In the genomic region with DNA sequence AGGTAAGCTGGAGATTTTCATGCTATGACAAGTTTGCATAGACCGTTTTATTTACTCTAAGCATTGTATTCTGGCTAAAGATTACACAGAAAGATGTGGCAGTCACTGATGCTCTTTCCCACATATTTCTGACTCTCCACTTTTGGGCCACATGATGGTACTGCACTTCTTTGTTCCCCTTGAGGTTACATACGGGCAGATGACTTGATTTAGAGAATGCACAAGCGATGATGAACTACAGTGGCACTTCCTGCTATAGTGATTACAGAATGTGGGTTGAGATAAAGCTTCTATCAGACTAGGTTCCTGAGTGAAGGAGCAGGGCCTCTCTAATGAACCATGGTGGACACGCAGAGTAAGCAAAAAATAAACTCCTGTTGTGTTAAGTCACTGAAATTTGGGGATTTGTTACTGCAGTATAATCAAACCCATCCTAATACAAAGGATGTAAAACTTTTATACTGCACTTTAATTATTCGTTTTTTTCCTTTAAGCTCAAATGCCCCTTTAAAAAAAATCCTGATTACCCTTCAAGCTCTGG, we compare ENCODE assay signal across 15 cellular contexts.
DNase-seq lines count a peak whose midpoint lies in the region; ATAC-seq, FAIRE-seq and TF ChIP-seq lines count a peak whose summit lies in the region.
"Had no signal": no experiment of that assay in that cellular context is flagged by ENCODE, and none has a peak within 500 bp of the region (broad histone marks: within the 10 kb centered on the region; RNA-seq: fewer than 3 reads in every experiment).

No MANE protein-coding gene starts in this region.

- DNase-seq in GM18507 (ENCODE audit: extremely low spot score, insufficient read length, low read depth) (no peak), RKO (ENCODE audit: low spot score) (peak; percentile 35), epithelial cell of esophagus (ENCODE audit: low read depth) (peak; percentile 68), renal cortical epithelial cell (ENCODE audit: low read depth) (peak; percentile 54), upper lobe of left lung (no peak)
- DNase-seq in CD4-positive, alpha-beta T cell: no peak
- DNase-seq: DND-41; MM.1S; NCI-H748 treated with DMSO at 0.1 percent for 48 hours; ovary; stimulated activated CD4-positive, alpha-beta T cell treated with anti-CD3 and anti-CD28 coated beads, Interleukin-4, amount 100 ng/mL, for 24 hours; substantia nigra had no signal

- no peak for ATAC-seq in GM19467 (IDR thresholded peaks at IDR 0.05; ENCODE audit: unreplicated experiment)
- no peak for ATAC-seq in GM19463 (IDR thresholded peaks at IDR 0.05; ENCODE audit: unreplicated experiment)
- ATAC-seq in upper lobe of left lung (ENCODE audit: low FRiP score in 2 of 2): no peak
- ATAC-seq in CD4-positive, alpha-beta T cell (ENCODE audit: poor library complexity): no peak

- H3K27ac Mint-ChIP-seq in CD4-positive, alpha-beta T cell: no peak overlapping the region

- no peak for TF ChIP-seq EP300 in upper lobe of left lung (IDR thresholded peaks at IDR 0.05)

- CTCF ChIA-PET in CD4-positive, alpha-beta T cell (lab: Charles Lee): interaction anchor here (1.2 kb wide), 1 partner anchor 21 kb away, joined by 3 read pairs; no protein-coding TSS in a partner anchor

- 57 to 62% methylated on average over 5 of the region's 5 CpGs for WGBS in upper lobe of left lung, 2 donors

- H3K9me3 Mint-ChIP-seq in CD4-positive, alpha-beta T cell: no peaks in the 10 kb centered on the region

- H3K4me1 Mint-ChIP-seq in CD4-positive, alpha-beta T cell (ENCODE audit: low read depth): no peaks in the 10 kb centered on the region

- POLR2A ChIA-PET in CD4-positive, alpha-beta T cell (lab: Charles Lee): interaction anchor here (1.2 kb wide), 1 partner anchor 35 kb away, joined by 3 read pairs; no protein-coding TSS in a partner anchor

- intact Hi-C loops in CD4-positive, alpha-beta T cell (cut with DNase I, micrococcal nuclease): no loop called here

- H3K36me3 Mint-ChIP-seq in CD4-positive, alpha-beta T cell (ENCODE audit: low read depth): no peaks in the 10 kb centered on the region

- peak; percentile 15 for FAIRE-seq in GM18507 (lab: Jason Lieb, UNC)

- H3K4me1 ChIP-seq in upper lobe of left lung: peaks cover 6 to 11% (median 8%) of the 10 kb centered on the region in 4 donors

- no peak overlapping the region for H3K4me3 ChIP-seq in epithelial cell of esophagus (ENCODE audit: low read length)
- no peak overlapping the region for H3K4me3 ChIP-seq in upper lobe of left lung
- H3K4me3 ChIP-seq: cardiac muscle cell, ovary had no signal

- no peaks in the 10 kb centered on the region for H3K27me3 ChIP-seq in upper lobe of left lung
- H3K27me3 ChIP-seq in CD4-positive, alpha-beta T cell (ENCODE audit: control insufficient read depth, insufficient read depth, low read length): no peaks in the 10 kb centered on the region
- H3K27me3 ChIP-seq: cardiac muscle cell, ovary had no signal

- H3K4me3 Mint-ChIP-seq in CD4-positive, alpha-beta T cell: no peak overlapping the region

- no peaks in the 10 kb centered on the region for H3K36me3 ChIP-seq in upper lobe of left lung
- H3K36me3 ChIP-seq: cardiac muscle cell, ovary had no signal

- TF ChIP-seq POLR2A in upper lobe of left lung (IDR thresholded peaks at IDR 0.05): no peak

- TF ChIP-seq CTCF in epithelial cell of esophagus (IDR thresholded peaks at IDR 0.05; ENCODE audit: insufficient read depth, low read depth, low read length, missing control alignments) (no peak), upper lobe of left lung (IDR thresholded peaks at IDR 0.05) (no peak)
- TF ChIP-seq CTCF in CD4-positive, alpha-beta T cell (IDR thresholded peaks at IDR 0.05): no peak

- no peaks in the 10 kb centered on the region for H3K27me3 Mint-ChIP-seq in CD4-positive, alpha-beta T cell

- no peaks in the 10 kb centered on the region for H3K9me3 ChIP-seq in upper lobe of left lung
- H3K9me3 ChIP-seq in CD4-positive, alpha-beta T cell (ENCODE audit: control insufficient read depth, low read length): no peaks in the 10 kb centered on the region
- H3K9me3 ChIP-seq: ovary had no signal

- H3K27ac ChIP-seq in upper lobe of left lung: no peak overlapping the region
- no peak overlapping the region for H3K27ac ChIP-seq in CD4-positive, alpha-beta T cell (ENCODE audit: low read depth, low read length)
- H3K27ac ChIP-seq: cardiac muscle cell, ovary had no signal

Comparison
In these comparisons a context has a peak if more than half of its experiments do, and no peak if none do; other contexts are left out.
1. DNase-seq: peak in RKO (single experiment), epithelial cell of esophagus (single experiment) and renal cortical epithelial cell (single experiment); none in GM18507 (single experiment), upper lobe of left lung (0 of 2) and CD4-positive, alpha-beta T cell (0 of 10).